29 cellular contexts compared by ENCODE assay signal in genomic region chr4:137070614-137071013, GRCh38.
DNase-seq lines count a peak whose midpoint lies in the region; ATAC-seq, FAIRE-seq and TF ChIP-seq lines count a peak whose summit lies in the region.
"Had no signal": no experiment of that assay in that cellular context is flagged by ENCODE, and none has a peak within 500 bp of the region (broad histone marks: within the 10 kb centered on the region; RNA-seq: fewer than 3 reads in every experiment).

No MANE protein-coding gene starts in this region.

- H3K36me3 ChIP-seq in SK-N-SH (replicated peaks in 1 of 2; ENCODE audit: control insufficient read depth in 1 of 2, insufficient read depth in 2 of 2, low read length in 1 of 2) (no peaks in the 10 kb centered on the region), OCI-LY3 (replicated peaks; ENCODE audit: low read depth, low read length) (no peaks in the 10 kb centered on the region), HepG2 (replicated peaks in 1 of 2; ENCODE audit: control insufficient read depth in 1 of 2, insufficient read depth in 2 of 2, low read length in 2 of 2) (no peaks in the 10 kb centered on the region), aorta (ENCODE audit: control insufficient read depth in 1 of 2, insufficient read depth in 2 of 2, low read length in 1 of 2) (no peaks in the 10 kb centered on the region), GM23248 (ENCODE audit: low read depth) (no peaks in the 10 kb centered on the region)
- H3K36me3 ChIP-seq: brain microvascular endothelial cell, HAP-1 had no signal

- H3K9ac ChIP-seq in SK-N-SH (no peak overlapping the region), OCI-LY3 (ENCODE audit: low read length) (no peak overlapping the region), HepG2 (ENCODE audit: insufficient read depth, low read depth, low read length) (no peak overlapping the region), GM23248 (no peak overlapping the region)

- ATAC-seq in SK-N-SH treated with all-trans-retinoic acid at 6 μM for 48 hours (no peak), HepG2 (peak; percentile 48; the same call in 2 of the 3 replicates), aorta (ENCODE audit: low FRiP score) (peak; percentile 22)
- ATAC-seq: activated CD4-positive, alpha-beta T cell treated with anti-CD3 and anti-CD28 coated beads for 36 hours; activated CD8-positive, alpha-beta T cell treated with anti-CD3 and anti-CD28 coated beads, Interleukin-2, amount 10 ng/mL, durations not matched to agents 7 days and 5 days; mucosa of descending colon; natural killer cell; Panc1 had no signal

- no TSS peak for BruUV-seq in HepG2 (replicated peaks; lab: Mats Ljungman, UMichigan)

- POLR2A ChIA-PET in SK-N-SH (lab: Yijun Ruan, JAX) (no interaction called here), HepG2 (lab: Yijun Ruan, JAX) (no interaction called here)

- in situ Hi-C loops in HepG2 (cut with HindIII; ENCODE audit: extremely low pct_ligation_motif_present, low pct_unique_long_range_greater_than_20kb) (no loop called here), GM23248 (cut with MboI) (no loop called here)

- H3K9me2 ChIP-seq in SK-N-SH: no peaks in the 10 kb centered on the region
- no peaks in the 10 kb centered on the region for H3K9me2 ChIP-seq in GM23248 (ENCODE audit: insufficient read depth)

- H3K4me3 ChIP-seq in SK-N-SH (ENCODE audit: low read depth in 2 of 2, low read length in 1 of 2): no peak overlapping the region
- H3K4me3 ChIP-seq in OCI-LY3 (ENCODE audit: low read length): no peak overlapping the region
- H3K4me3 ChIP-seq in HepG2 (replicated peaks in 1 of 3; ENCODE audit: insufficient read depth in 1 of 3, low read depth in 2 of 3, low read length in 3 of 3): no peak overlapping the region
- H3K4me3 ChIP-seq in aorta (ENCODE audit: low read length in 2 of 2): no peak overlapping the region
- no peak overlapping the region for H3K4me3 ChIP-seq in GM23248
- H3K4me3 ChIP-seq: HAP-1, mucosa of descending colon, testis had no signal

- DNase-seq in SK-N-SH: peak; percentile 2
- DNase-seq in HepG2 (ENCODE audit: low spot score): no peak
- peak in 1 of 2 donors; percentile 33 for DNase-seq in aorta
- no peak for DNase-seq in GM23248
- no peak for DNase-seq in ecto neural progenitor cell (ENCODE audit: low spot score)
- DNase-seq in SIG-M5 (lab: John Stamatoyannopoulos, UW): no peak
- DNase-seq: activated CD4-positive, alpha-beta T cell treated with anti-CD3 and anti-CD28 coated beads for 36 hours; activated CD8-positive, alpha-beta T cell treated with anti-CD3 and anti-CD28 coated beads, Interleukin-2, amount 10 ng/mL, durations not matched to agents 7 days and 5 days; amniotic stem cell; brain microvascular endothelial cell; CD4-positive, CD25-positive, alpha-beta regulatory T cell; cerebellar nuclear complex; EL; Kasumi-1; natural killer cell; NCI-H1436 treated with DMSO at 0.1 percent for 48 hours; NCI-H2107; NCI-H345; SHP77; SW 1271; testis had no signal

- H4K20me1 ChIP-seq in SK-N-SH (ENCODE audit: insufficient read depth) (no peaks in the 10 kb centered on the region), OCI-LY3 (ENCODE audit: insufficient read depth, low read length) (no peaks in the 10 kb centered on the region), HepG2 (ENCODE audit: insufficient read depth, low read length) (no peaks in the 10 kb centered on the region), GM23248 (ENCODE audit: insufficient read depth) (no peaks in the 10 kb centered on the region)

- TF ChIP-seq EP300 in SK-N-SH (IDR thresholded peaks at IDR 0.05; ENCODE audit: borderline replicate concordance in 1 of 2, low read depth in 1 of 2, low read length in 1 of 2) (no peak), HepG2 (IDR thresholded peaks at IDR 0.05; ENCODE audit: low read depth in 2 of 2, low read length in 2 of 2) (no peak), HepG2 (CRISPR knock-in tag; IDR thresholded peaks at IDR 0.05; ENCODE audit: borderline replicate concordance) (no peak)

- H3K27ac ChIP-seq in SK-N-SH (ENCODE audit: low read depth in 2 of 2, low read length in 1 of 2): no peak overlapping the region
- no peak overlapping the region for H3K27ac ChIP-seq in OCI-LY3 (ENCODE audit: low read length)
- H3K27ac ChIP-seq in HepG2 (ENCODE audit: extremely low read length, insufficient read depth, low read length): no peak overlapping the region
- H3K27ac ChIP-seq in aorta (ENCODE audit: low read depth in 1 of 2, low read length in 2 of 2): no peak overlapping the region
- no peak overlapping the region for H3K27ac ChIP-seq in GM23248
- H3K27ac ChIP-seq: 22Rv1, brain microvascular endothelial cell, testis had no signal

- intact Hi-C loops in HepG2 (cut with micrococcal nuclease; ENCODE audit: unreplicated experiment): no loop called here
- intact Hi-C loops in aorta (cut with DNase I): no loop called here

- no peak for TF ChIP-seq CTCF in SK-N-SH (IDR thresholded peaks at IDR 0.05)
- peak; percentile 24 for TF ChIP-seq CTCF in OCI-LY3 (IDR thresholded peaks at IDR 0.05; ENCODE audit: low read depth, low read length)
- no peak for TF ChIP-seq CTCF in HepG2 (CRISPR knock-in tag; IDR thresholded peaks at IDR 0.05)

- H3K4me2 ChIP-seq in SK-N-SH (no peak overlapping the region), OCI-LY3 (ENCODE audit: low read length) (no peak overlapping the region), HepG2 (ENCODE audit: low read depth, low read length) (no peak overlapping the region), GM23248 (ENCODE audit: unreplicated experiment) (no peak overlapping the region)

- H2AFZ ChIP-seq in SK-N-SH (ENCODE audit: low read depth) (no peak overlapping the region), OCI-LY3 (ENCODE audit: low read depth, low read length) (peak overlapping the region; percentile 15; the same call in 1 of the 2 replicates), HepG2 (ENCODE audit: low read length) (no peak overlapping the region), GM23248 (no peak overlapping the region)

- H3K79me2 ChIP-seq in SK-N-SH (ENCODE audit: insufficient read depth): no peaks in the 10 kb centered on the region
- no peaks in the 10 kb centered on the region for H3K79me2 ChIP-seq in OCI-LY3 (ENCODE audit: low read length)
- no peaks in the 10 kb centered on the region for H3K79me2 ChIP-seq in HepG2 (ENCODE audit: insufficient read depth, low read length)
- H3K79me2 ChIP-seq in GM23248 (ENCODE audit: insufficient read depth): no peaks in the 10 kb centered on the region

- no peaks in the 10 kb centered on the region for H3F3A ChIP-seq in SK-N-SH (replicated peaks; ENCODE audit: insufficient read depth)
- no peaks in the 10 kb centered on the region for H3F3A ChIP-seq in GM23248 (ENCODE audit: insufficient read depth)

- H3K9me3 ChIP-seq in SK-N-SH (no peaks in the 10 kb centered on the region), OCI-LY3 (ENCODE audit: insufficient read depth, low read length) (peaks cover 2% of the 10 kb centered on the region; the same call in 1 of the 2 replicates), HepG2 (ENCODE audit: low read length) (no peaks in the 10 kb centered on the region), aorta (ENCODE audit: control insufficient read depth, low read length) (no peaks in the 10 kb centered on the region), GM23248 (ENCODE audit: low read depth) (no peaks in the 10 kb centered on the region)
- H3K9me3 ChIP-seq: HAP-1, mucosa of descending colon, testis had no signal

- CTCF ChIA-PET in SK-N-SH (lab: Yijun Ruan, JAX): interaction anchor here (0.8 kb wide), 1 partner anchor 53 kb away, joined by 3 read pairs; no protein-coding TSS in a partner anchor
- CTCF ChIA-PET in HepG2 (lab: Yijun Ruan, JAX; ENCODE audit: low intra/inter-chr PET ratio, low total read pairs): no interaction called here

- no peak for TF ChIP-seq POLR2A in HepG2 (IDR thresholded peaks at IDR 0.05; ENCODE audit: insufficient read depth in 1 of 2, low read depth in 2 of 2, low read length in 2 of 2)

- FAIRE-seq in HepG2 (lab: Jason Lieb, UNC): no peak
- FAIRE-seq: D721Med, frontal cortex had no signal

- no peak for TF ChIP-seq RAD21 in SK-N-SH (IDR thresholded peaks at IDR 0.05; ENCODE audit: low read length)
- no peak for TF ChIP-seq RAD21 in HepG2 (CRISPR knock-in tag; IDR thresholded peaks at IDR 0.05)

- H3K27me3 ChIP-seq in SK-N-SH (ENCODE audit: insufficient read depth) (no peaks in the 10 kb centered on the region), OCI-LY3 (ENCODE audit: low read depth, low read length) (no peaks in the 10 kb centered on the region), HepG2 (ENCODE audit: control insufficient read depth in 1 of 2, insufficient read depth in 2 of 2, low read length in 2 of 2) (no peaks in the 10 kb centered on the region), aorta (ENCODE audit: control insufficient read depth in 1 of 2, insufficient read depth in 2 of 2, low read length in 1 of 2) (no peaks in the 10 kb centered on the region), GM23248 (replicated peaks; ENCODE audit: insufficient read depth) (no peaks in the 10 kb centered on the region)
- H3K27me3 ChIP-seq: brain microvascular endothelial cell, testis had no signal

- 50% methylated on average over 2 of the region's 2 CpGs for WGBS in SK-N-SH (ENCODE audit: low lambda C conversion rate)
- no CpG with 5 or more reads among the region's 2 CpGs for WGBS in HepG2 (ENCODE audit: low lambda C conversion rate)
- WGBS in aorta, 2 donors: 66 to 67% methylated on average over 2 of the region's 2 CpGs
- 49 to 65% methylated on average over 2 of the region's 2 CpGs for WGBS in GM23248 (ENCODE audit: low coverage in 1 of 2, low lambda C conversion rate in 2 of 2, missing lambda C conversion rate in 2 of 2), 2 experiments

- no peaks in the 10 kb centered on the region for H3K4me1 ChIP-seq in SK-N-SH (ENCODE audit: control insufficient read depth in 1 of 2, insufficient read depth in 2 of 2, low read depth in 1 of 2, low read length in 1 of 2)
- H3K4me1 ChIP-seq in OCI-LY3 (ENCODE audit: low read length): no peaks in the 10 kb centered on the region
- no peaks in the 10 kb centered on the region for H3K4me1 ChIP-seq in HepG2 (ENCODE audit: insufficient read depth, low read length)
- H3K4me1 ChIP-seq in aorta (ENCODE audit: control insufficient read depth in 1 of 2, insufficient read depth in 2 of 2, low read length in 2 of 2): no peaks in the 10 kb centered on the region
- no peaks in the 10 kb centered on the region for H3K4me1 ChIP-seq in GM23248 (ENCODE audit: insufficient read depth)
- H3K4me1 ChIP-seq: HAP-1, testis had no signal

TF ChIP-seq in SK-N-SH, 30 proteins besides CTCF, POLR2A, EP300 and RAD21 (continues in another document):
- TF ChIP-seq SMC3 (IDR thresholded peaks at IDR 0.05; ENCODE audit: low read depth, low read length) (no peak), NRF1 (IDR thresholded peaks at IDR 0.05; ENCODE audit: low read depth, low read length) (no peak)

TF ChIP-seq in HepG2, 621 proteins besides CTCF, POLR2A, EP300 and RAD21 (continues in another document):
- TF ChIP-seq ZNF282 (IDR thresholded peaks at IDR 0.05; ENCODE audit: partially characterized antibody): no peak
- no peak for TF ChIP-seq MEF2D (CRISPR knock-in tag; IDR thresholded peaks at IDR 0.05)
- no peak for TF ChIP-seq SCMH1 (CRISPR knock-in tag; IDR thresholded peaks at IDR 0.05; ENCODE audit: borderline replicate concordance)
- TF ChIP-seq SRY (CRISPR knock-in tag; IDR thresholded peaks at IDR 0.05): no peak
